8 cellular contexts compared by ENCODE assay signal in genomic region chr1:229507951-229508822, GRCh38. TPM values are rescaled to one million over a fixed set of nuclear protein-coding genes. Genes with fewer than 3 reads are reported as not detected.
A peak's percentile ranks its signal among the peaks of the same experiment; 100 is the strongest.
DNase-seq lines count a peak whose midpoint lies in the region; ATAC-seq, FAIRE-seq and TF ChIP-seq lines count a peak whose summit lies in the region.

NUP133 (minus strand) TSS chr1:229508341; CDS start chr1:229508249, 92 bp downstream.

- H3K4me3 ChIP-seq in GM12864 (ENCODE audit: low read depth, low read length) (peak within 1 kb of the TSS; percentile 83), pancreas (peak within 1 kb of the TSS; percentile 87 to 98 (median 96)), tibial artery (peak within 1 kb of the TSS; percentile 76 to 94)

- ATAC-seq in HG02759 (IDR thresholded peaks at IDR 0.05; ENCODE audit: unreplicated experiment) (peak; percentile 96), Right ventricle myocardium inferior (peak; percentile 97), pancreas (peak; percentile 98 to 99 (median 99))

- intact Hi-C loops in Right ventricle myocardium inferior (cut with DNase I) (no loop called here), pancreas (cut with DNase I) (no loop called here), tibial artery (cut with DNase I; ENCODE audit: low total_unique reads) (loop anchor here (10.0 kb wide), 1 partner anchor 1423 kb away; the partner anchor contains the start of gene ARF1)

- H3K4me1 ChIP-seq in pancreas (peaks cover 0 to 19% (median 11%) of the 10 kb centered on the region in 3 donors), tibial artery (peaks cover 0 to 27% (median 16%) of the 10 kb centered on the region in 4 donors)

- H3K27me3 ChIP-seq in pancreas = no peaks in the 10 kb centered on the region
- H3K27me3 ChIP-seq in tibial artery = no peaks in the 10 kb centered on the region

- WGBS in pancreas, 2 donors = 0 to 1% methylated on average over 65 of the region's 65 CpGs

- H3K27ac ChIP-seq in pancreas (peak within 1 kb of the TSS; percentile 90 to 96 (median 94)), tibial artery (peak within 1 kb of the TSS; percentile 96 to 97)

- H3K36me3 ChIP-seq in pancreas (no peaks in the 10 kb centered on the region), tibial artery (peaks cover 0 to 12% (median 9%) of the 10 kb centered on the region in 3 donors)

- H3K9me3 ChIP-seq in pancreas = no peaks in the 10 kb centered on the region
- H3K9me3 ChIP-seq in tibial artery = no peaks in the 10 kb centered on the region

- TF ChIP-seq CTCF in GM12864 (IDR thresholded peaks at IDR 0.05; ENCODE audit: low read depth, low read length, missing control alignments) = no peak
- TF ChIP-seq CTCF in pancreas (IDR thresholded peaks at IDR 0.05) = no peak
- TF ChIP-seq CTCF in tibial artery (IDR thresholded peaks at IDR 0.05) = no peak

- no peak for FAIRE-seq in pancreas (lab: Jason Lieb, UNC)

- peak; percentile 93 for DNase-seq in GM12864 (ENCODE audit: low read depth)
- peak; percentile 92 to 99 (median 98) for DNase-seq in NCI-H1417 (lab: John Stamatoyannopoulos, UW)
- DNase-seq in SW 1271 (lab: John Stamatoyannopoulos, UW) = peak; percentile 72 to 89
- peak; percentile 98 for DNase-seq in activated naive CD8-positive, alpha-beta T cell treated with anti-CD3 and anti-CD28 coated beads, Interleukin-2, amount 50 U/mL, for 16 hours (ENCODE audit: low read depth, low spot score)
- DNase-seq in Right ventricle myocardium inferior (ENCODE audit: missing footprints) = peak; percentile 100
- DNase-seq in pancreas = peak; percentile 97 to 100 (median 99)
- DNase-seq in tibial artery = peak; percentile 99

RNA-seq across cellular contexts. Expression of gene NUP133, which starts in this region (rescaled TPM):
- total RNA-seq in Right ventricle myocardium inferior (27.9 TPM), pancreas (10 to 100 TPM; 12.0 to 18.7 (median 15.2) TPM)
- 10 to 100 TPM in 1 of 2 donors, 1 to 10 TPM in 1; 6.3 to 13.7 TPM for polyA plus RNA-seq in pancreas

Comparison
In these comparisons a context has a peak if more than half of its experiments do, and no peak if none do; other contexts are left out.
1. Peak in every context shown above with its lines: DNase-seq, ATAC-seq, H3K4me3 ChIP-seq and H3K27ac ChIP-seq.